8 cellular contexts compared by ENCODE assay signal in the genomic region with DNA sequence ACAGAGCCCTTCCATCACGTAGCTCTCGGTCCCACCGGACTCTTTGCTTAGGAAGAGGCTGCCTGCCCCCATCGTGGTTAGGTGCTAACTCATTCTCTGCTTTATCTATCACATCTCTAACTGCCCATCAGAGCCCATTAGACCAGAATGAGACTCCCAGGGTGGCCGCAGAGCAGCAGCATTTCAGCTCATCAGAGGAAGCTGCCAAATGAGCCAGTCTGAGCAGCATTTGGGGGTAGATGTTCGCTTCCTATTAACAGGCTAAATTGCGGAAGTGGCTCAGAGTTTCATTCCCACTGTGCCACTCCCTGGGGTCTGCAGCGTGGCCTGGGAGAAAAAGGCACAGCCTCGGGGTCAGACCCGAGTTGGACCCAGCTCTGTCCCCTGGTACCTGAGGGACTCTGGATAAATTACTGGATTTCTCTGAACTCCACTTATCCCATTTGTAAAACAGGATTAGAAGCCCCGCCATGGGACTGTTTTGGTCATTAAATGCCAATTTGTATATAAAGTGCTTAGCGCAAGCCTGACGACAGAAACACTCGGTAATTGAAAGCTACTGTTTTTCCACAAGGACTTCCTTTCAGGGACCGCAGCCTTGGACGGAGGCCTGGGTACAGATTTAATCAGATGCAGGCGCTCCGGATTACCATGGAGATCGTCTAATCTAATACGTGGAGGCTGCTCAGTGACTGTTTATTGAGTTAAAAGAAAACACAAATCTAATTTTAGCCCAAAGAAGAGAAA.
DNase-seq lines count a peak whose midpoint lies in the region; ATAC-seq and TF ChIP-seq lines count a peak whose summit lies in the region.

No MANE protein-coding gene starts in this region.

- no peak for TF ChIP-seq CTCF in CD8-positive, alpha-beta T cell (IDR thresholded peaks at IDR 0.05)
- TF ChIP-seq CTCF in dorsolateral prefrontal cortex (IDR thresholded peaks at IDR 0.05 in 54 of 56, conservative IDR thresholded peaks at IDR 0.05 in 2 of 56; ENCODE audit: low read depth in 1 of 56, partially characterized antibody in 56 of 56) = peak in 1 of 56 donors; percentile 9
- no peak for TF ChIP-seq CTCF in neural progenitor cell (IDR thresholded peaks at IDR 0.05)
- no peak for TF ChIP-seq CTCF in H9 (conservative IDR thresholded peaks at IDR 0.05)

- H3K4me3 ChIP-seq in CD8-positive, alpha-beta T cell (ENCODE audit: low read depth, low read length) = no peak overlapping the region
- peak overlapping the region in 51 of 59 donors; percentile 3 to 61 (median 29) for H3K4me3 ChIP-seq in dorsolateral prefrontal cortex
- no peak overlapping the region for H3K4me3 ChIP-seq in neural progenitor cell

- H2BK120ac ChIP-seq in H9 (ENCODE audit: low read depth, low read length, poor library complexity, severe bottlenecking) = no peak overlapping the region

- H3K9me3 Mint-ChIP-seq in CD8-positive, alpha-beta T cell = no peaks in the 10 kb centered on the region
- H3K9me3 Mint-ChIP-seq in neural progenitor cell (no peaks in the 10 kb centered on the region), H9 (no peaks in the 10 kb centered on the region; a peak in 1 of 5 replicates)
- no peaks in the 10 kb centered on the region for H3K9me3 Mint-ChIP-seq in activated CD4-positive, alpha-beta T cell treated with anti-CD3 and anti-CD28 coated beads, Interleukin-2, amount 10 ng/mL, durations not matched to agents 24 days and 14 days

- H3K23me2 ChIP-seq in H9 (ENCODE audit: insufficient read length, low read depth, low read length, poor library complexity, severe bottlenecking) = no peaks in the 10 kb centered on the region

- no peak overlapping the region for H3K14ac ChIP-seq in H9 (ENCODE audit: insufficient read depth, low read length)

- no peak overlapping the region for H3K23ac ChIP-seq in H9 (ENCODE audit: insufficient read length, low read depth, low read length)

- intact Hi-C loops in CD8-positive, alpha-beta T cell (cut with DNase I, micrococcal nuclease) = no loop called here
- intact Hi-C loops in dorsolateral prefrontal cortex (cut with DNase I) = loop anchor here in 1 of 2 donors (5.0 kb wide), 1 partner anchor 77 kb away; no protein-coding TSS in a partner anchor
- intact Hi-C loops in activated CD4-positive, alpha-beta T cell treated with anti-CD3 and anti-CD28 coated beads, Interleukin-2, amount 10 ng/mL, durations not matched to agents 24 days and 14 days (cut with micrococcal nuclease) = no loop called here

- H2AK5ac ChIP-seq in H9 (ENCODE audit: insufficient read length, low read length) = no peak overlapping the region

- no peak overlapping the region for H4K91ac ChIP-seq in H9 (ENCODE audit: insufficient read length, low read depth, low read length)

- no peaks in the 10 kb centered on the region for H4K20me1 ChIP-seq in neural progenitor cell (ENCODE audit: low read depth)
- H4K20me1 ChIP-seq in H9 (ENCODE audit: control insufficient read depth, insufficient read depth, insufficient read length) = no peaks in the 10 kb centered on the region

- H2AFZ ChIP-seq in neural progenitor cell (replicated peaks) (no peak overlapping the region), H9 (ENCODE audit: low read length) (no peak overlapping the region)

- no peak overlapping the region for H2BK15ac ChIP-seq in H9 (ENCODE audit: low read depth, low read length)

- no peaks in the 10 kb centered on the region for H3K79me1 ChIP-seq in H9 (ENCODE audit: insufficient read depth, low read depth, low read length, poor library complexity, severe bottlenecking)

- H3K79me2 ChIP-seq in neural progenitor cell (ENCODE audit: low read depth) (no peaks in the 10 kb centered on the region), H9 (ENCODE audit: insufficient read depth, low read length) (no peaks in the 10 kb centered on the region)

- H4K8ac ChIP-seq in H9 (replicated peaks; ENCODE audit: insufficient read length, low read depth, low read length) = no peak overlapping the region

- no peak overlapping the region for H3K56ac ChIP-seq in H9 (ENCODE audit: insufficient read length, low read depth, low read length)

- peaks cover 10% of the 10 kb centered on the region for H3K36me3 Mint-ChIP-seq in CD8-positive, alpha-beta T cell
- H3K36me3 Mint-ChIP-seq in neural progenitor cell = peaks cover 9% of the 10 kb centered on the region
- H3K36me3 Mint-ChIP-seq in activated CD4-positive, alpha-beta T cell treated with anti-CD3 and anti-CD28 coated beads, Interleukin-2, amount 10 ng/mL, durations not matched to agents 24 days and 14 days (ENCODE audit: low read depth) = peaks cover 2% of the 10 kb centered on the region
- H3K36me3 Mint-ChIP-seq in H9 (ENCODE audit: insufficient read depth in 1 of 3, low read depth in 3 of 3) = no peaks in the 10 kb centered on the region

- H3K27ac Mint-ChIP-seq in CD8-positive, alpha-beta T cell = no peak overlapping the region
- H3K27ac Mint-ChIP-seq in neural progenitor cell = peak overlapping the region; percentile 33
- H3K27ac Mint-ChIP-seq in activated CD4-positive, alpha-beta T cell treated with anti-CD3 and anti-CD28 coated beads, Interleukin-2, amount 10 ng/mL, durations not matched to agents 24 days and 14 days = no peak overlapping the region
- no peak overlapping the region for H3K27ac Mint-ChIP-seq in H9

- WGBS in H9 (ENCODE audit: extremely low coverage, insufficient read length, low lambda C conversion rate) = no CpG with 5 or more reads among the region's 20 CpGs

- H3K27ac ChIP-seq in CD8-positive, alpha-beta T cell (ENCODE audit: low read depth, low read length) = no peak overlapping the region
- H3K27ac ChIP-seq in dorsolateral prefrontal cortex = peak overlapping the region in 32 of 59 donors; percentile 2 to 84 (median 62)
- no peak overlapping the region for H3K27ac ChIP-seq in neural progenitor cell
- H3K27ac ChIP-seq in H9 (ENCODE audit: insufficient read length, low read depth, low read length) = no peak overlapping the region

- no peak overlapping the region for H3K4ac ChIP-seq in H9 (ENCODE audit: low read depth, low read length)

- no peaks in the 10 kb centered on the region for H3F3A ChIP-seq in neural progenitor cell (ENCODE audit: low read depth)

- no peak overlapping the region for H4K5ac ChIP-seq in H9 (ENCODE audit: insufficient read length, low read depth, low read length)

- no peak for ATAC-seq in CD8-positive, alpha-beta T cell
- ATAC-seq in GM21723 (IDR thresholded peaks at IDR 0.05; ENCODE audit: unreplicated experiment) = no peak

- H3K36me3 ChIP-seq in CD8-positive, alpha-beta T cell (ENCODE audit: insufficient read depth, low read length) = no peaks in the 10 kb centered on the region
- H3K36me3 ChIP-seq in neural progenitor cell = no peaks in the 10 kb centered on the region

- peaks cover 22% of the 10 kb centered on the region for H3K4me1 ChIP-seq in CD8-positive, alpha-beta T cell (ENCODE audit: insufficient read depth, low read length)
- H3K4me1 ChIP-seq in neural progenitor cell = peaks cover 21% of the 10 kb centered on the region
- no peaks in the 10 kb centered on the region for H3K4me1 ChIP-seq in H9 (ENCODE audit: insufficient read depth, low read length)

- H2BK12ac ChIP-seq in H9 (ENCODE audit: insufficient read length, low read depth, low read length) = no peak overlapping the region

- POLR2A ChIA-PET in CD8-positive, alpha-beta T cell (lab: Charles Lee) = interaction anchor here (2.1 kb wide), 1 partner anchor 11 kb away, joined by 7 read pairs; no protein-coding TSS in a partner anchor

- no peak for DNase-seq in CD8-positive, alpha-beta T cell
- DNase-seq in NCI-H2081 (lab: John Stamatoyannopoulos, UW) (peak; percentile 3 to 23), dorsolateral prefrontal cortex (peak in 6 of 10 donors; percentile 61 to 81 (median 68)), neural progenitor cell (ENCODE audit: low spot score) (peak; percentile 51), H9 (no peak)
- DNase-seq in activated CD4-positive, alpha-beta T cell treated with anti-CD3 and anti-CD28 coated beads, Interleukin-2, amount 10 ng/mL, durations not matched to agents 24 days and 14 days = no peak
- DNase-seq in activated CD4-positive, CD25-positive, alpha-beta regulatory T cell (lab: John Stamatoyannopoulos, UW) = no peak

- no peak overlapping the region for H3T11ph ChIP-seq in H9 (ENCODE audit: low read length)

- H2BK20ac ChIP-seq in H9 (ENCODE audit: low read depth, low read length, poor library complexity, severe bottlenecking) = no peak overlapping the region

- no peaks in the 10 kb centered on the region for H3K27me3 ChIP-seq in CD8-positive, alpha-beta T cell (ENCODE audit: insufficient read depth, low read length)
- H3K27me3 ChIP-seq in dorsolateral prefrontal cortex (peaks cover 0 to 11% (median 0%) of the 10 kb centered on the region in 45 donors), neural progenitor cell (no peaks in the 10 kb centered on the region), H9 (ENCODE audit: insufficient read depth, low read length) (no peaks in the 10 kb centered on the region)

- H3K4me1 Mint-ChIP-seq in CD8-positive, alpha-beta T cell (ENCODE audit: low read depth) = peaks cover 22% of the 10 kb centered on the region
- peaks cover 29% of the 10 kb centered on the region for H3K4me1 Mint-ChIP-seq in neural progenitor cell
- no peaks in the 10 kb centered on the region for H3K4me1 Mint-ChIP-seq in activated CD4-positive, alpha-beta T cell treated with anti-CD3 and anti-CD28 coated beads, Interleukin-2, amount 10 ng/mL, durations not matched to agents 24 days and 14 days
- H3K4me1 Mint-ChIP-seq in H9 = peaks cover 2 to 18% of the 10 kb centered on the region in 2 experiments; a peak in 3 of 4 replicates

- H3K4me2 ChIP-seq in neural progenitor cell (peak overlapping the region; percentile 64), H9 (ENCODE audit: insufficient read depth, insufficient read length, low read length) (no peak overlapping the region)

- H3K9me3 ChIP-seq in CD8-positive, alpha-beta T cell (ENCODE audit: low read length) = no peaks in the 10 kb centered on the region
- H3K9me3 ChIP-seq in neural progenitor cell (ENCODE audit: low read depth) = no peaks in the 10 kb centered on the region
- H3K9me3 ChIP-seq in H9 (ENCODE audit: control insufficient read depth, low read depth, low read length) = no peaks in the 10 kb centered on the region

- H3K4me3 Mint-ChIP-seq in CD8-positive, alpha-beta T cell = peak overlapping the region; percentile 43
- H3K4me3 Mint-ChIP-seq in neural progenitor cell (no peak overlapping the region), H9 (no peak overlapping the region)
- no peak overlapping the region for H3K4me3 Mint-ChIP-seq in activated CD4-positive, alpha-beta T cell treated with anti-CD3 and anti-CD28 coated beads, Interleukin-2, amount 10 ng/mL, durations not matched to agents 24 days and 14 days

- CTCF ChIA-PET in CD8-positive, alpha-beta T cell (lab: Charles Lee) = interaction anchor here (0.6 to 1.3 kb wide), 8 partner anchors 10 to 111 kb away, joined by 3 to 4 read pairs (median 3); no protein-coding TSS in a partner anchor

- H3K9ac ChIP-seq in neural progenitor cell (no peak overlapping the region), H9 (ENCODE audit: extremely low read depth, insufficient read length, low read length) (no peak overlapping the region)

- no peak overlapping the region for H3K18ac ChIP-seq in H9 (ENCODE audit: insufficient read length, low read depth, low read length)

- H3K27me3 Mint-ChIP-seq in CD8-positive, alpha-beta T cell (ENCODE audit: low read depth) = no peaks in the 10 kb centered on the region
- H3K27me3 Mint-ChIP-seq in neural progenitor cell (ENCODE audit: insufficient read depth, low read depth) = peaks cover 8% of the 10 kb centered on the region
- H3K27me3 Mint-ChIP-seq in activated CD4-positive, alpha-beta T cell treated with anti-CD3 and anti-CD28 coated beads, Interleukin-2, amount 10 ng/mL, durations not matched to agents 24 days and 14 days = no peaks in the 10 kb centered on the region
- peaks cover 2% of the 10 kb centered on the region; the same call in 1 of the 2 replicates for H3K27me3 Mint-ChIP-seq in H9 (ENCODE audit: low read depth)

- H2BK5ac ChIP-seq in H9 (ENCODE audit: insufficient read length, low read length) = no peak overlapping the region

Comparison
In these comparisons a context has a peak if more than half of its experiments do, and no peak if none do; other contexts are left out.
1. DNase-seq: peak in NCI-H2081 (2 of 2), dorsolateral prefrontal cortex (6 of 10) and neural progenitor cell (single experiment); none in CD8-positive, alpha-beta T cell (0 of 7), activated CD4-positive, alpha-beta T cell treated with anti-CD3 and anti-CD28 coated beads, Interleukin-2, amount 10 ng/mL, durations not matched to agents 24 days and 14 days (single experiment), activated CD4-positive, CD25-positive, alpha-beta regulatory T cell (0 of 4) and H9 (single experiment).
2. H3K27ac ChIP-seq: peak in dorsolateral prefrontal cortex (32 of 59); none in CD8-positive, alpha-beta T cell (single experiment), neural progenitor cell (single experiment) and H9 (single experiment).
3. H3K4me3 ChIP-seq: peak in dorsolateral prefrontal cortex (51 of 59); none in CD8-positive, alpha-beta T cell (single experiment) and neural progenitor cell (single experiment).